Comparison of ENCODE assay signal across 1 cellular context in genomic region chr19:47228168-47228936, GRCh38.
TF ChIP-seq lines count a peak whose summit lies in the region.

No MANE protein-coding gene starts in this region.

TF ChIP-seq in K562, 482 proteins besides CTCF, POLR2A, EP300 and RAD21 (continued from another document and continues in another):
- TF ChIP-seq HINFP (tag; conservative IDR thresholded peaks at IDR 0.05; ENCODE audit: low read depth), result no peak
- no peak for TF ChIP-seq DDX20 (tag; IDR thresholded peaks at IDR 0.05; ENCODE audit: low read depth)
- no peak for TF ChIP-seq CREB5 (CRISPR knock-in tag; IDR thresholded peaks at IDR 0.05)
- no peak for TF ChIP-seq ZNF24 (IDR thresholded peaks at IDR 0.05)
- no peak for TF ChIP-seq ARID2 (IDR thresholded peaks at IDR 0.05)
- TF ChIP-seq MBD2 (IDR thresholded peaks at IDR 0.05; ENCODE audit: borderline replicate concordance, low read depth), result 0 out of 2 replicates have a peak, but pooled peaks have one; percentile 2
- no peak; the same call in 1 of the 2 replicates for TF ChIP-seq HDAC2 (IDR thresholded peaks at IDR 0.05)
- no peak for TF ChIP-seq TFE3 (CRISPR knock-in tag; IDR thresholded peaks at IDR 0.05)
- peak; percentile 73 for TF ChIP-seq PCBP1 (IDR thresholded peaks at IDR 0.05; ENCODE audit: low read depth, low read length, poor library complexity, severe bottlenecking)
- no peak for TF ChIP-seq COPS2 (conservative IDR thresholded peaks at IDR 0.05)
- TF ChIP-seq VEZF1 (CRISPR knock-in tag; IDR thresholded peaks at IDR 0.05), result peak; percentile 29; the same call in 1 of the 2 replicates
- TF ChIP-seq ARID4B (CRISPR knock-in tag; IDR thresholded peaks at IDR 0.05), result 0 out of 2 replicates have a peak, but pooled peaks have one; percentile 43
- TF ChIP-seq ERF (CRISPR knock-in tag; IDR thresholded peaks at IDR 0.05), result 0 out of 2 replicates have a peak, but pooled peaks have one; percentile 67
- TF ChIP-seq MCM5 (IDR thresholded peaks at IDR 0.05; ENCODE audit: low read depth), result no peak
- TF ChIP-seq MTA1 (IDR thresholded peaks at IDR 0.05; ENCODE audit: borderline replicate concordance), result 0 out of 2 replicates have a peak, but pooled peaks have one; percentile 22
- TF ChIP-seq JUNB (CRISPR knock-in tag; conservative IDR thresholded peaks at IDR 0.05), result no peak
- TF ChIP-seq CC2D1A (IDR thresholded peaks at IDR 0.05), result no peak
- no peak for TF ChIP-seq ARHGAP35 (IDR thresholded peaks at IDR 0.05; ENCODE audit: partially characterized antibody)
- TF ChIP-seq ZNF586 (CRISPR knock-in tag; conservative IDR thresholded peaks at IDR 0.05), result no peak
- no peak for TF ChIP-seq ZNF263 (CRISPR knock-in tag; IDR thresholded peaks at IDR 0.05; ENCODE audit: borderline replicate concordance)
- no peak for TF ChIP-seq NR2F6 (CRISPR knock-in tag; IDR thresholded peaks at IDR 0.05)
- TF ChIP-seq EHMT2 (IDR thresholded peaks at IDR 0.05), result no peak
- TF ChIP-seq TOE1 (IDR thresholded peaks at IDR 0.05; ENCODE audit: borderline replicate concordance), result no peak
- TF ChIP-seq TOE1 (CRISPR knock-in tag; IDR thresholded peaks at IDR 0.05; ENCODE audit: borderline replicate concordance, low read depth), result peak; percentile 85; the same call in 1 of the 2 replicates
- no peak for TF ChIP-seq POLR2H (tag; IDR thresholded peaks at IDR 0.05; ENCODE audit: low read depth)
- TF ChIP-seq ZNF280A (IDR thresholded peaks at IDR 0.05; ENCODE audit: low read depth, partially characterized antibody), result no peak
- TF ChIP-seq ZNF274 (IDR thresholded peaks at IDR 0.05; ENCODE audit: borderline replicate concordance, low read depth, low read length), result no peak
- TF ChIP-seq NONO (IDR thresholded peaks at IDR 0.05; ENCODE audit: low read depth in 2 of 2, low read length in 1 of 2), result peak in 1 of 2 experiments; percentile 69; a peak in 1 of 4 replicates
- no peak for TF ChIP-seq MTF1 (CRISPR knock-in tag; IDR thresholded peaks at IDR 0.05; ENCODE audit: borderline replicate concordance)
- no peak for TF ChIP-seq CUX1 (CRISPR knock-in tag; IDR thresholded peaks at IDR 0.05)
- no peak for TF ChIP-seq ZSCAN32 (CRISPR knock-in tag; IDR thresholded peaks at IDR 0.05)
- TF ChIP-seq MIER1 (IDR thresholded peaks at IDR 0.05; ENCODE audit: low read depth), result no peak
- no peak for TF ChIP-seq PHB2 (IDR thresholded peaks at IDR 0.05; ENCODE audit: low read depth)
- no peak for TF ChIP-seq ETV1 (tag; conservative IDR thresholded peaks at IDR 0.05; ENCODE audit: low read depth)
- TF ChIP-seq STAG1 (CRISPR knock-in tag; IDR thresholded peaks at IDR 0.05; ENCODE audit: borderline replicate concordance), result no peak
- no peak for TF ChIP-seq SMAD1 (IDR thresholded peaks at IDR 0.05; ENCODE audit: low read depth, low read length, partially characterized antibody)
- TF ChIP-seq PKNOX1 (IDR thresholded peaks at IDR 0.05), result 0 out of 2 replicates have a peak, but pooled peaks have one; percentile 6
- no peak for TF ChIP-seq NFIC (IDR thresholded peaks at IDR 0.05)
- no peak for TF ChIP-seq SNIP1 (IDR thresholded peaks at IDR 0.05; ENCODE audit: low read depth)
- no peak for TF ChIP-seq FIP1L1 (IDR thresholded peaks at IDR 0.05; ENCODE audit: low read depth, low read length, poor library complexity, severe bottlenecking)
- TF ChIP-seq TAF7 (tag; IDR thresholded peaks at IDR 0.05), result 0 out of 2 replicates have a peak, but pooled peaks have one; percentile 20
- TF ChIP-seq RBFOX2 (IDR thresholded peaks at IDR 0.05; ENCODE audit: low read depth, low read length), result peak; percentile 88
- TF ChIP-seq PHB (CRISPR knock-in tag; IDR thresholded peaks at IDR 0.05), result no peak
- TF ChIP-seq SMAD3 (CRISPR knock-in tag; conservative IDR thresholded peaks at IDR 0.05), result no peak
- TF ChIP-seq RUNX1 (IDR thresholded peaks at IDR 0.05; ENCODE audit: low read depth), result 0 out of 2 replicates have a peak, but pooled peaks have one; percentile 48
- no peak for TF ChIP-seq YBX1 (IDR thresholded peaks at IDR 0.05)
- TF ChIP-seq SAFB (IDR thresholded peaks at IDR 0.05; ENCODE audit: borderline replicate concordance, low read depth, low read length), result peak; percentile 32; the same call in 1 of the 2 replicates
- TF ChIP-seq ADNP (tag; IDR thresholded peaks at IDR 0.05), result no peak
- TF ChIP-seq MLX (CRISPR knock-in tag; conservative IDR thresholded peaks at IDR 0.05), result 0 out of 4 replicates have a peak, but pooled peaks of 1 of the 2 experiments have one; percentile 50
- TF ChIP-seq XRCC3 (IDR thresholded peaks at IDR 0.05), result no peak
